21 cellular contexts compared by ENCODE assay signal in genomic region chr2:41579811-41580210, GRCh38.
A peak's percentile ranks its signal among the peaks of the same experiment; 100 is the strongest.
DNase-seq lines count a peak whose midpoint lies in the region; ATAC-seq and TF ChIP-seq lines count a peak whose summit lies in the region.
"Had no signal": no experiment of that assay in that cellular context is flagged by ENCODE, and none has a peak within 500 bp of the region (broad histone marks: within the 10 kb centered on the region; RNA-seq: fewer than 3 reads in every experiment).

No MANE protein-coding gene starts in this region.

- BruUV-seq in MCF 10A (replicated peaks; lab: Mats Ljungman, UMichigan) (no TSS peak), mammary epithelial cell (replicated peaks; lab: Mats Ljungman, UMichigan) (no TSS peak)

- no peaks in the 10 kb centered on the region for H3K27me3 Mint-ChIP-seq in MCF 10A (ENCODE audit: insufficient read depth, unreplicated experiment)
- H3K27me3 Mint-ChIP-seq: CD4-positive, alpha-beta T cell had no signal

- 32% methylated on average over 2 of the region's 2 CpGs for WGBS in mammary epithelial cell (ENCODE audit: low coverage, missing lambda C conversion rate)

- no peak overlapping the region for H3K27ac Mint-ChIP-seq in MCF 10A (ENCODE audit: low read depth, unreplicated experiment)
- H3K27ac Mint-ChIP-seq: CD4-positive, alpha-beta T cell had no signal

- TF ChIP-seq CTCF in MCF 10A (IDR thresholded peaks at IDR 0.05; ENCODE audit: unreplicated experiment) (no peak), mammary epithelial cell (conservative IDR thresholded peaks at IDR 0.05 in 1 of 2, IDR thresholded peaks at IDR 0.05 in 1 of 2; ENCODE audit: extremely low read depth in 1 of 2, insufficient read depth in 1 of 2, low read depth in 1 of 2, low read length in 2 of 2) (no peak), astrocyte of the spinal cord (IDR thresholded peaks at IDR 0.05; ENCODE audit: low read depth, low read length) (no peak)

- CTCF ChIA-PET in MCF 10A (lab: Yijun Ruan, JAX): interaction anchor here (0.5 kb wide), 1 partner anchor 580 kb away, joined by 3 read pairs; no protein-coding TSS in a partner anchor
- CTCF ChIA-PET in mammary epithelial cell (lab: Charles Lee; ENCODE audit: low non-redundant PET): no interaction called here

- no peak overlapping the region for H3K4me3 Mint-ChIP-seq in MCF 10A (ENCODE audit: unreplicated experiment)
- H3K4me3 Mint-ChIP-seq: CD4-positive, alpha-beta T cell had no signal

- peaks cover 12% of the 10 kb centered on the region for H3K9me3 Mint-ChIP-seq in MCF 10A (ENCODE audit: unreplicated experiment)

- no peaks in the 10 kb centered on the region for H3K79me2 ChIP-seq in mammary epithelial cell (ENCODE audit: insufficient read depth, low read length)

- dilution Hi-C loops in mammary epithelial cell (cut with HindIII; ENCODE audit: low sequenced_read_pairs): no loop called here

- POLR2A ChIA-PET in MCF 10A (lab: Yijun Ruan, JAX): interaction anchor here (0.8 kb wide), 1 partner anchor 270 kb away, joined by 3 read pairs; no protein-coding TSS in a partner anchor

- no peaks in the 10 kb centered on the region for H3K9me3 ChIP-seq in mammary epithelial cell (replicated peaks; ENCODE audit: insufficient read depth, low read length)
- H3K9me3 ChIP-seq: SK-N-SH had no signal

- no peak overlapping the region for H3K9ac ChIP-seq in mammary epithelial cell (ENCODE audit: insufficient read depth, low read length)
- H3K9ac ChIP-seq: SK-N-SH had no signal

- H3K4me2 ChIP-seq in mammary epithelial cell (ENCODE audit: insufficient read depth, low read depth, low read length): no peak overlapping the region
- H3K4me2 ChIP-seq: SK-N-SH had no signal

- DNase-seq in MCF 10A (ENCODE audit: unreplicated experiment) (peak; percentile 8), mammary epithelial cell (no peak), astrocyte of the spinal cord (ENCODE audit: low read depth, low spot score) (peak; percentile 59), fibroblast of peridontal ligament (ENCODE audit: extremely low read depth) (peak; percentile 11), RKO (ENCODE audit: low spot score) (no peak), COR-L47 (lab: John Stamatoyannopoulos, UW) (no peak)
- DNase-seq: 8988T; CD4-positive, alpha-beta T cell; DMS79; H7; Kasumi-1; NCI-H1105 treated with DMSO at 0.1 percent for 48 hours; NCI-H1694 treated with DMSO at 0.1 percent for 48 hours; NCI-H2107; NCI-H510A; NCI-H748 treated with DMSO at 0.1 percent for 48 hours; OCI-M1; SHP77 treated with DMSO at 0.1 percent for 48 hours; SK-N-SH had no signal

- H3K4me3 ChIP-seq in mammary epithelial cell (replicated peaks in 1 of 3; ENCODE audit: insufficient read depth in 1 of 3, low read depth in 2 of 3, low read length in 3 of 3) (no peak overlapping the region), astrocyte of the spinal cord (ENCODE audit: low read depth, low read length) (no peak overlapping the region)

- H4K20me1 ChIP-seq in mammary epithelial cell (ENCODE audit: insufficient read depth, low read length): no peaks in the 10 kb centered on the region

- no peaks in the 10 kb centered on the region for H3K36me3 Mint-ChIP-seq in MCF 10A (ENCODE audit: insufficient read depth, unreplicated experiment)

- peaks cover 10% of the 10 kb centered on the region for H3K4me1 Mint-ChIP-seq in MCF 10A (ENCODE audit: insufficient read depth, unreplicated experiment)

- in situ Hi-C loops in mammary epithelial cell (cut with MboI; ENCODE audit: low sequenced_read_pairs in 2 of 2) (no loop called here), astrocyte of the spinal cord (cut with HindIII; ENCODE audit: low sequenced_read_pairs) (no loop called here)

- no peak overlapping the region for H3K27ac ChIP-seq in mammary epithelial cell (ENCODE audit: insufficient read depth, low read depth, low read length)

- no peaks in the 10 kb centered on the region for H3K4me1 ChIP-seq in mammary epithelial cell (ENCODE audit: insufficient read depth, low read length)

- H3K27me3 ChIP-seq in mammary epithelial cell (ENCODE audit: insufficient read depth, low read length): no peaks in the 10 kb centered on the region

- no peak overlapping the region for H2AFZ ChIP-seq in mammary epithelial cell (ENCODE audit: low read depth, low read length)

- H3K36me3 ChIP-seq in mammary epithelial cell (ENCODE audit: insufficient read depth, low read length): no peaks in the 10 kb centered on the region

- no peak for ATAC-seq in HG03460 (IDR thresholded peaks at IDR 0.05; ENCODE audit: unreplicated experiment)
- no peak for ATAC-seq in HG03025 (IDR thresholded peaks at IDR 0.05; ENCODE audit: low FRiP score, unreplicated experiment)

- intact Hi-C loops in MCF 10A (cut with micrococcal nuclease): no loop called here
- intact Hi-C loops in mammary epithelial cell (cut with micrococcal nuclease): no loop called here

Comparison
In these comparisons a context has a peak if more than half of its experiments do, and no peak if none do; other contexts are left out.
1. DNase-seq: peak in MCF 10A (single experiment), astrocyte of the spinal cord (single experiment) and fibroblast of peridontal ligament (single experiment); none in mammary epithelial cell (single experiment), RKO (single experiment) and COR-L47 (single experiment).